ENCODE assay signal across 17 cellular contexts in genomic region chr5:146082798-146083197, GRCh38. TPM values are rescaled to one million over a fixed set of nuclear protein-coding genes. Genes with fewer than 3 reads are reported as not detected.
DNase-seq lines count a peak whose midpoint lies in the region; ATAC-seq and TF ChIP-seq lines count a peak whose summit lies in the region.
"Had no signal": no experiment of that assay in that cellular context is flagged by ENCODE, and none has a peak within 500 bp of the region (broad histone marks: within the 10 kb centered on the region; RNA-seq: fewer than 3 reads in every experiment).

No MANE protein-coding gene starts in this region.

- no peaks in the 10 kb centered on the region for H3K9me3 ChIP-seq in left lung
- H3K9me3 ChIP-seq: ovary had no signal

- no peaks in the 10 kb centered on the region for H3K4me1 ChIP-seq in left lung

- DNase-seq in GM10248 (ENCODE audit: extremely low spot score) (peak; percentile 33), posterior cingulate gyrus (no peak), NCI-H187 treated with DMSO at 0.1 percent for 48 hours (lab: John Stamatoyannopoulos, UW) (no peak), left lung (no peak)
- no peak for DNase-seq in central memory CD4-positive, alpha-beta T cell
- DNase-seq: activated B cell treated with CpG ODN at 0.5 μM for 24 hours, DMS53, left ventricle myocardium superior, ovary had no signal

- POLR2A ChIA-PET in GM10248 (lab: Yijun Ruan, JAX), result no interaction called here

- peaks cover 0 to 6% of the 10 kb centered on the region in 2 donors for H3K27me3 ChIP-seq in left lung
- H3K27me3 ChIP-seq: ovary had no signal

- no peak for TF ChIP-seq CTCF in GM10248 (IDR thresholded peaks at IDR 0.05; ENCODE audit: control extremely low read depth, extremely low read depth, low read depth, missing control alignments)
- no peak for TF ChIP-seq CTCF in left lung (IDR thresholded peaks at IDR 0.05)

- CTCF ChIA-PET in GM10248 (lab: Yijun Ruan, JAX), result interaction anchor here (2.4 kb wide), 1 partner anchor 11 kb away, joined by 5 read pairs; no protein-coding TSS in a partner anchor

- ATAC-seq in GM19324 (IDR thresholded peaks at IDR 0.05; ENCODE audit: low FRiP score, unreplicated experiment) (peak; percentile 96), HG02623 (IDR thresholded peaks at IDR 0.05; ENCODE audit: unreplicated experiment) (peak; percentile 95), HG03354 (IDR thresholded peaks at IDR 0.05; ENCODE audit: poor library complexity, severe bottlenecking, unreplicated experiment) (peak; percentile 94), left lung (no peak)
- ATAC-seq: GM23338, K562, left ventricle myocardium superior, Right ventricle myocardium inferior had no signal

- H3K27ac ChIP-seq in left lung, result no peak overlapping the region
- H3K27ac ChIP-seq: ovary had no signal

- H3K36me3 ChIP-seq in left lung, result no peaks in the 10 kb centered on the region
- H3K36me3 ChIP-seq: ovary had no signal

- intact Hi-C loops in posterior cingulate gyrus (cut with DNase I), result no loop called here
- intact Hi-C loops in left lung (cut with DNase I), result no loop called here

- H3K4me3 ChIP-seq in left lung, result no peak overlapping the region
- H3K4me3 ChIP-seq: GM23338, K562, ovary had no signal

RNA-seq across cellular contexts. Expression of gene PLAC8L1, which starts 22.6 kb away (rescaled TPM):
- under 1 TPM in 1 of 2 donors, not detected in 1; 0.47 TPM for total RNA-seq in left lung
- total RNA-seq: fibroblast of villous mesenchyme, GM23338, NCI-H460, Right ventricle myocardium inferior had no signal
